20 cellular contexts compared by ENCODE assay signal in the genomic region with DNA sequence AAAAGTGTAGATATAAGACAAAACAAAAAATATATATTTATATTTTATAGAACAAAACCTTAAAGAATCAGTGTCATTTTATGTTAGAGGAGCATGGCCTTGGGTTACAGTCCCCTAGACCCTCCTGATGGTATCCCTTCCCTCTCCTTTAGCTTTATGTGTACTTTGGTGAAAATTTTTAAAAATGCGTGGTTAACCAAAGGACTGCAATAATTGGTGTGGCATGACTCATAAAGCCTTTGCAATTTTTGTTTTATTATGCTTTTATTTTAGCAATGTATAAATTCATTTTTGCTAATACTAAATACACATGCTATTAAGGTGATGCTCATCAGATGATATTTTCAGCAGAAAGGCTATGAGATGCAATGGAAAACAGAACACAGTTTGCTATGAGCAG.
DNase-seq lines count a peak whose midpoint lies in the region; ATAC-seq, FAIRE-seq and TF ChIP-seq lines count a peak whose summit lies in the region.
"Had no signal": no experiment of that assay in that cellular context is flagged by ENCODE, and none has a peak within 500 bp of the region (broad histone marks: within the 10 kb centered on the region; RNA-seq: fewer than 3 reads in every experiment).

No MANE protein-coding gene starts in this region.

- 0 out of 2 replicates have a peak, but pooled peaks have one; percentile 32 for ATAC-seq in HCT116
- no peak for ATAC-seq in HG03159 (IDR thresholded peaks at IDR 0.05; ENCODE audit: unreplicated experiment)
- no peak for ATAC-seq in Right ventricle myocardium inferior
- no peak for ATAC-seq in pancreas
- ATAC-seq: Panc1 had no signal

- H2AFZ ChIP-seq in HCT116 (ENCODE audit: low read depth, low read length, poor library complexity, severe bottlenecking) = no peak overlapping the region
- no peak overlapping the region for H2AFZ ChIP-seq in fibroblast of lung (ENCODE audit: low read length)

- no peak for TF ChIP-seq RAD21 in HCT116 (IDR thresholded peaks at IDR 0.05; ENCODE audit: low read depth)

- H3K27me3 ChIP-seq in HCT116 (ENCODE audit: insufficient read depth, low read length) (no peaks in the 10 kb centered on the region), fibroblast of lung (ENCODE audit: control insufficient read depth, insufficient read depth, low read length) (no peaks in the 10 kb centered on the region), pancreas (no peaks in the 10 kb centered on the region)
- H3K27me3 ChIP-seq: SJSA1 had no signal

- H4K20me1 ChIP-seq in HCT116 (ENCODE audit: insufficient read depth) (no peaks in the 10 kb centered on the region), fibroblast of lung (ENCODE audit: control insufficient read depth, extremely low read depth, insufficient read depth, low read length) (no peaks in the 10 kb centered on the region)

- TF ChIP-seq CTCF in HCT116 (IDR thresholded peaks at IDR 0.05 in 2 of 3, conservative IDR thresholded peaks at IDR 0.05 in 1 of 3; ENCODE audit: borderline replicate concordance in 1 of 3, insufficient read depth in 1 of 3, low read depth in 2 of 3, low read length in 2 of 3) (no peak), fibroblast of lung (conservative IDR thresholded peaks at IDR 0.05 in 1 of 2, IDR thresholded peaks at IDR 0.05 in 1 of 2; ENCODE audit: low read depth in 1 of 2, low read length in 2 of 2) (no peak), HFFc6 (IDR thresholded peaks at IDR 0.05) (no peak), pancreas (IDR thresholded peaks at IDR 0.05) (no peak)

- no peak overlapping the region for H3K27ac Mint-ChIP-seq in HFFc6

- H3K9ac ChIP-seq in HCT116 (ENCODE audit: low read length) = no peak overlapping the region
- H3K9ac ChIP-seq in fibroblast of lung (ENCODE audit: insufficient read depth, low read length) = no peak overlapping the region

- H3K9me2 ChIP-seq in HCT116 (ENCODE audit: insufficient read depth) = no peaks in the 10 kb centered on the region

- H3K4me2 ChIP-seq in HCT116 (ENCODE audit: low read length) = no peak overlapping the region
- H3K4me2 ChIP-seq in fibroblast of lung (ENCODE audit: extremely low read depth, insufficient read depth, low read length) = no peak overlapping the region

- H3K4me3 Mint-ChIP-seq in HFFc6 = no peak overlapping the region

- FAIRE-seq in pancreas (lab: Jason Lieb, UNC) = no peak

- no TSS peak for BruUV-seq in HCT116 (replicated peaks; lab: Mats Ljungman, UMichigan)

- RAD21 ChIA-PET in HCT116 (lab: Charles Lee; ENCODE audit: low non-redundant PET in 1 of 2, low total read pairs in 2 of 2, uncharacterized antibody in 2 of 2, unreplicated experiment in 2 of 2) = no interaction called here

- no peak overlapping the region for H3K4me3 ChIP-seq in HCT116 (replicated peaks in 1 of 2; ENCODE audit: low read depth in 1 of 2, low read length in 2 of 2)
- H3K4me3 ChIP-seq in fibroblast of lung (replicated peaks in 1 of 4; ENCODE audit: control extremely low read depth in 1 of 4, insufficient read depth in 1 of 4, low read depth in 3 of 4, low read length in 4 of 4) = no peak overlapping the region
- H3K4me3 ChIP-seq in pancreas = no peak overlapping the region
- H3K4me3 ChIP-seq: HAP-1, SJSA1 had no signal

- intact Hi-C loops in HCT116 (cut with micrococcal nuclease) = loop anchor here (10.0 kb wide), 1 partner anchor 216 kb away; no protein-coding TSS in a partner anchor
- intact Hi-C loops in Right ventricle myocardium inferior (cut with DNase I) = no loop called here
- intact Hi-C loops in pancreas (cut with DNase I) = no loop called here

- H3K9me3 Mint-ChIP-seq in HFFc6 = no peaks in the 10 kb centered on the region

- H3K36me3 Mint-ChIP-seq in HFFc6 (ENCODE audit: low read depth) = no peaks in the 10 kb centered on the region

- H3K36me3 ChIP-seq in HCT116 (ENCODE audit: control insufficient read depth in 1 of 2, insufficient read depth in 2 of 2, low read length in 2 of 2) (no peaks in the 10 kb centered on the region), fibroblast of lung (ENCODE audit: control insufficient read depth, insufficient read depth, low read length) (no peaks in the 10 kb centered on the region), pancreas (no peaks in the 10 kb centered on the region)
- H3K36me3 ChIP-seq: HAP-1 had no signal

- no peaks in the 10 kb centered on the region for H3K79me2 ChIP-seq in HCT116 (ENCODE audit: insufficient read depth, low read length)
- no peaks in the 10 kb centered on the region for H3K79me2 ChIP-seq in fibroblast of lung (ENCODE audit: control insufficient read depth, insufficient read depth, low read length)

- whole genome bisulfite sequencing in pancreas, 2 donors = 57 to 92% methylated on average over 1 of the region's 1 CpG

- H3K9me3 ChIP-seq in HCT116 (ENCODE audit: control insufficient read depth in 1 of 2, insufficient read depth in 1 of 2, low read depth in 1 of 2, low read length in 2 of 2) (no peaks in the 10 kb centered on the region), fibroblast of lung (ENCODE audit: control insufficient read depth, insufficient read depth, low read depth, low read length) (no peaks in the 10 kb centered on the region), pancreas (no peaks in the 10 kb centered on the region)
- H3K9me3 ChIP-seq: HAP-1, SJSA1 had no signal

- POLR2A ChIA-PET in HCT116 (lab: Charles Lee) = no interaction called here

- CTCF ChIA-PET in HCT116 (lab: Charles Lee) = no interaction called here

- H3K27me3 Mint-ChIP-seq in HFFc6 (ENCODE audit: insufficient read depth) = no peaks in the 10 kb centered on the region; the same call in 1 of the 2 replicates

- H3K4me1 Mint-ChIP-seq in HFFc6 (ENCODE audit: low read depth) = peaks cover 26% of the 10 kb centered on the region

- H3K27ac ChIP-seq in HCT116 (ENCODE audit: low read depth, low read length) (no peak overlapping the region), fibroblast of lung (ENCODE audit: insufficient read depth, low read length) (no peak overlapping the region), pancreas (no peak overlapping the region)
- H3K27ac ChIP-seq: SJSA1 had no signal

- TF ChIP-seq POLR2A in HCT116 (IDR thresholded peaks at IDR 0.05; ENCODE audit: borderline replicate concordance, extremely low read depth, insufficient read depth, insufficient read length) = no peak

- H3K4me1 ChIP-seq in HCT116 (ENCODE audit: control insufficient read depth in 1 of 2, insufficient read depth in 2 of 2, low read length in 2 of 2) (no peaks in the 10 kb centered on the region), fibroblast of lung (ENCODE audit: control insufficient read depth, extremely low read depth, insufficient read depth, low read length) (no peaks in the 10 kb centered on the region), pancreas (no peaks in the 10 kb centered on the region)
- H3K4me1 ChIP-seq: HAP-1, SJSA1 had no signal

- no peak for DNase-seq in HCT116 (ENCODE audit: low read depth, low spot score)
- peak; percentile 1 for DNase-seq in SW480 (ENCODE audit: low spot score)
- DNase-seq in fibroblast of lung (ENCODE audit: low read depth in 2 of 2) = peak; percentile 40 to 57
- DNase-seq in HFFc6 = no peak
- DNase-seq in Right ventricle myocardium inferior (ENCODE audit: missing footprints) = no peak
- no peak for DNase-seq in pancreas
- DNase-seq: C1 segment of cervical spinal cord, DMS 273 treated with DMSO at 0.1 percent for 48 hours, DND-41, GDM1, NCI-H1048, NCI-H1436, NCI-H2029, NCI-H2171, NCI-H446, NCI-H69 had no signal

TF ChIP-seq in HCT116, 20 proteins besides CTCF, POLR2A, EP300 and RAD21:
- TF ChIP-seq CEBPB (IDR thresholded peaks at IDR 0.05; ENCODE audit: low read depth) = no peak

Comparison
In these comparisons a context has a peak if more than half of its experiments do, and no peak if none do; other contexts are left out.
1. DNase-seq: peak in SW480 (single experiment) and fibroblast of lung (2 of 2); none in HCT116 (single experiment), HFFc6 (single experiment), Right ventricle myocardium inferior (single experiment) and pancreas (0 of 6).